ENCODE assay signal across 13 cellular contexts in the genomic region with DNA sequence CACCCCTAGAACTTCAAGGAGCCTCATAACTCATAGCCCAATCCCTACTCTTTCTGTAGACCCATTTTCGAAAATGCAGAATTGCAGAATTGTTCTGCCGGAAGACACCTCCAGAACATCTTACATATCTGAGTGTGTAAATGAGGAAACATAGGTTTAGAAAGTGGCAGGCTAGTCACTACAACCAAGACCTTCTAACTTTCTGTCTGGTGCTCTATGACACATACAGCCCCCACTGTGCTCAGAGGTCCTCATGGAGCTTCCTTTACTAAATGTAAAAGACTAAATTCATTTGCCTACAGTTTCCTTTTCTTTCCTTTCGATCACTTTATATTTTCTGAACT.
A peak's percentile ranks its signal among the peaks of the same experiment; 100 is the strongest.
DNase-seq lines count a peak whose midpoint lies in the region; ATAC-seq, FAIRE-seq and TF ChIP-seq lines count a peak whose summit lies in the region.
"Had no signal": no experiment of that assay in that cellular context is flagged by ENCODE, and none has a peak within 500 bp of the region (broad histone marks: within the 10 kb centered on the region; RNA-seq: fewer than 3 reads in every experiment).

No MANE protein-coding gene starts in this region.

- ATAC-seq in HG02588 (IDR thresholded peaks at IDR 0.05; ENCODE audit: unreplicated experiment) (peak; percentile 83), HG03342 (IDR thresholded peaks at IDR 0.05; ENCODE audit: unreplicated experiment) (peak; percentile 87)
- ATAC-seq in stimulated activated naive B cell treated with anti-CD40 and anti-IgM and Interleukin-4, amounts not matched to agents 10 μg/mL and 1 μg/mL and 100 μg/mL, for 72 hours (replicated peaks): peak; percentile 91 to 94

- H3K27me3 Mint-ChIP-seq in stimulated activated naive B cell treated with anti-CD40 and anti-IgM and Interleukin-4, amounts not matched to agents 10 μg/mL and 1 μg/mL and 100 μg/mL, for 72 hours: no peaks in the 10 kb centered on the region

- H3K27ac Mint-ChIP-seq in stimulated activated naive B cell treated with anti-CD40 and anti-IgM and Interleukin-4, amounts not matched to agents 10 μg/mL and 1 μg/mL and 100 μg/mL, for 72 hours: no peak overlapping the region
- H3K27ac Mint-ChIP-seq: nephron had no signal

- H3K36me3 Mint-ChIP-seq in stimulated activated naive B cell treated with anti-CD40 and anti-IgM and Interleukin-4, amounts not matched to agents 10 μg/mL and 1 μg/mL and 100 μg/mL, for 72 hours: no peaks in the 10 kb centered on the region

- H3K4me1 Mint-ChIP-seq in stimulated activated naive B cell treated with anti-CD40 and anti-IgM and Interleukin-4, amounts not matched to agents 10 μg/mL and 1 μg/mL and 100 μg/mL, for 72 hours: peaks cover 7 to 17% of the 10 kb centered on the region in 2 donors

- DNase-seq in NOMO-1 treated with DMSO at 0.1 percent for 48 hours (lab: John Stamatoyannopoulos, UW; ENCODE audit: unreplicated experiment): peak; percentile 21
- no peak for DNase-seq in NOMO-1 treated with dmso at 0.1 percent for 144 hours (lab: John Stamatoyannopoulos, UW; ENCODE audit: unreplicated experiment)
- DNase-seq in stimulated activated naive B cell treated with anti-CD40 and anti-IgM and Interleukin-4, amounts not matched to agents 10 μg/mL and 1 μg/mL and 100 μg/mL, for 72 hours: no peak
- DNase-seq in T-helper 1 cell: no peak
- no peak for DNase-seq in D721Med (ENCODE audit: insufficient read length, low spot score)
- no peak for DNase-seq in NCI-H1417 treated with DMSO at 0.1 percent for 48 hours (lab: John Stamatoyannopoulos, UW)
- DNase-seq: activated gamma-delta T cell treated with Interleukin-2 at 50 U/mL for 16 hours; central memory CD4-positive, alpha-beta T cell; islet precursor cell; NCI-H1694 had no signal

- no peaks in the 10 kb centered on the region for H3K9me3 Mint-ChIP-seq in stimulated activated naive B cell treated with anti-CD40 and anti-IgM and Interleukin-4, amounts not matched to agents 10 μg/mL and 1 μg/mL and 100 μg/mL, for 72 hours
- H3K9me3 Mint-ChIP-seq: nephron had no signal

- TF ChIP-seq CTCF in D721Med (IDR thresholded peaks at IDR 0.05; ENCODE audit: insufficient read depth, missing control alignments): no peak

- no peak for FAIRE-seq in D721Med (lab: Jason Lieb, UNC)

- H3K4me3 Mint-ChIP-seq in stimulated activated naive B cell treated with anti-CD40 and anti-IgM and Interleukin-4, amounts not matched to agents 10 μg/mL and 1 μg/mL and 100 μg/mL, for 72 hours: no peak overlapping the region
- H3K4me3 Mint-ChIP-seq: nephron had no signal
